ENCODE assay signal across 2 cellular contexts in the genomic region with DNA sequence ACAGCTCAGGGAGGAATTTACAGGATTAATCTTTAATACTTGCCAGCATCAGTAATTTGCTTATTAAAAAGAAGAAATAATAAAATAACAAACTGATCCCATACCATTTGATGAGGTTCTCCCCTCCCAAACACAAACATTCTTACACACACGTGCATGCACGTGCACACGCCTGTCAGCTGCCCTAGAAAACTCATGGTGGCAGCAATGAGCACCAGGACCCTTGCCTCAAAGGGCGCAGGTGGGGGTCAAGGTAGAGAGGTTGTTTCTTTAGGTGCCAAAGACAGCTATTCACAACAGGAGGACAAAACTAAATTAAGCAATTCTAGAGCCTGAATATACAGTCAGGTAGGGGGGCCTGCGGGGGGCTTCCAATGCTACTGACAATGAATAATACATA.
TF ChIP-seq lines count a peak whose summit lies in the region.

No MANE protein-coding gene starts in this region.

TF ChIP-seq in HepG2, 621 proteins besides CTCF, POLR2A, EP300 and RAD21:
- TF ChIP-seq JUND (CRISPR knock-in tag; IDR thresholded peaks at IDR 0.05), result no peak
- no peak for TF ChIP-seq ATRX (CRISPR knock-in tag; IDR thresholded peaks at IDR 0.05; ENCODE audit: borderline replicate concordance)
- peak; percentile 55 for TF ChIP-seq BHLHE40 (IDR thresholded peaks at IDR 0.05; ENCODE audit: low read length)

TF ChIP-seq in H1, 55 proteins besides CTCF, POLR2A, EP300 and RAD21:
- no peak for TF ChIP-seq TBP (IDR thresholded peaks at IDR 0.05; ENCODE audit: low read depth, low read length)
- TF ChIP-seq NRF1 (IDR thresholded peaks at IDR 0.05; ENCODE audit: low read depth, low read length), result no peak
- TF ChIP-seq RXRA (IDR thresholded peaks at IDR 0.05; ENCODE audit: insufficient read depth, low read depth, low read length), result no peak
- TF ChIP-seq BRCA1 (IDR thresholded peaks at IDR 0.05; ENCODE audit: low read depth, low read length), result no peak
- TF ChIP-seq POLR2AphosphoS5 (IDR thresholded peaks at IDR 0.05; ENCODE audit: low read depth, low read length), result no peak
- no peak for TF ChIP-seq SIRT6 (IDR thresholded peaks at IDR 0.05; ENCODE audit: low read length)
- no peak for TF ChIP-seq SP2 (IDR thresholded peaks at IDR 0.05; ENCODE audit: low read length)
- TF ChIP-seq CHD2 (IDR thresholded peaks at IDR 0.05; ENCODE audit: low read length), result no peak
- no peak for TF ChIP-seq EGR1 (IDR thresholded peaks at IDR 0.05; ENCODE audit: borderline replicate concordance, low read depth, low read length)
- no peak for TF ChIP-seq YY1 (IDR thresholded peaks at IDR 0.05; ENCODE audit: low read depth, low read length)
- TF ChIP-seq, protein P1, sequence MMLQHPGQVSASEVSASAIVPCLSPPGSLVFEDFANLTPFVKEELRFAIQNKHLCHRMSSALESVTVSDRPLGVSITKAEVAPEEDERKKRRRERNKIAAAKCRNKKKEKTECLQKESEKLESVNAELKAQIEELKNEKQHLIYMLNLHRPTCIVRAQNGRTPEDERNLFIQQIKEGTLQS (IDR thresholded peaks at IDR 0.05; ENCODE audit: insufficient read depth, low read depth, low read length), result no peak
- TF ChIP-seq SUZ12 (IDR thresholded peaks at IDR 0.05; ENCODE audit: low read length), result no peak
- TF ChIP-seq TAF7 (optimal IDR thresholded peaks at IDR 0.05; ENCODE audit: borderline replicate concordance, low read depth, low read length), result no peak
- no peak for TF ChIP-seq BCL11A (IDR thresholded peaks at IDR 0.05; ENCODE audit: low read depth in 2 of 2, low read length in 2 of 2)
- no peak for TF ChIP-seq MAFK (IDR thresholded peaks at IDR 0.05; ENCODE audit: low read depth, low read length)
